23 cellular contexts compared by ENCODE assay signal in the genomic region with DNA sequence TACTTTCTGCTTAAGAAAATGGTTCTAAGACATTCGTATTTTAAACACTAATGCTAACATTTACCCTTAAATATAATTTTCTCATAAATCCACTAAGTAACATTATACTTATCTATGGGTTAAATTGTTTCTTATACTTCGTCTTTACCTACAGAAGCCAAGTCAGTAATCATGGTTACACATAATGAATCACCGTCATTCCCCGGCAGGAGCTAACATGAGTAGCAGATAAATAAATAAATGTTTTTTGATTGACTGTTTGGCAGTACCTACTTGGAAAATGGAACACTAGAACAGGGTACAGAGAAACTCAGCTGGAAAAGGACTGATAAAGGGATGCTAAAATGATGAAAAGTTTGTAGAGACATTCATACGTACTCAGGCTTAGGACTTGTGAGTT.
"Had no signal": no experiment of that assay in that cellular context is flagged by ENCODE, and none has a peak within 500 bp of the region (broad histone marks: within the 10 kb centered on the region; RNA-seq: fewer than 3 reads in every experiment).

No MANE protein-coding gene starts in this region.

- DNase-seq: islet precursor cell; left ventricle myocardium inferior; midbrain; mucosa of descending colon; naive thymus-derived CD4-positive, alpha-beta T cell; ovary; right lobe of liver; stimulated activated CD4-positive, alpha-beta T cell treated with anti-CD3 and anti-CD28 coated beads, Interleukin-1b, Interleukin-23, amount 100 ng/mL, for 48 hours; stimulated activated CD4-positive, alpha-beta T cell treated with anti-CD3 and anti-CD28 coated beads, Interleukin-2, amount 100 ng/mL, for 48 hours; stimulated activated CD4-positive, alpha-beta T cell treated with anti-CD3 and anti-CD28 coated beads, Interleukin-4, amount 100 ng/mL, for 4 hours; stimulated activated CD8-positive, alpha-beta memory T cell treated with anti-CD3 and anti-CD28 coated beads, Interleukin-4, amount 100 ng/mL, for 48 hours; stimulated activated naive CD4-positive, alpha-beta T cell treated with Interleukin-2 at 50 U/mL for 16 hours; stimulated activated naive CD8-positive, alpha-beta T cell treated with anti-CD3 and anti-CD28 coated beads, Interleukin-15, amount 100 ng/mL, for 72 hours; substantia nigra; uterus had no signal

- H3K27ac ChIP-seq: left ventricle myocardium inferior, ovary, right atrium auricular region, right lobe of liver, tibial nerve, uterus had no signal

- H3K27me3 ChIP-seq: ovary, right atrium auricular region, right lobe of liver, tibial nerve, uterus had no signal

- H3K36me3 Mint-ChIP-seq: memory B cell; naive thymus-derived CD4-positive, alpha-beta T cell; stimulated activated memory B cell treated with anti-CD40 and anti-IgM and Interleukin-4, amounts not matched to agents 10 μg/mL and 1 μg/mL and 100 μg/mL, for 72 hours; type B pancreatic cell had no signal

- H3K27me3 Mint-ChIP-seq: memory B cell; naive thymus-derived CD4-positive, alpha-beta T cell; natural killer cell treated with Interleukin-12 subunit alpha and Interleukin-12 subunit beta and Interleukin-15 and Interleukin-18, amount 100 ng/mL, for 72 hours; progenitor cell of endocrine pancreas; stimulated activated memory B cell treated with anti-CD40 and anti-IgM and Interleukin-4, amounts not matched to agents 10 μg/mL and 1 μg/mL and 100 μg/mL, for 72 hours; stimulated activated naive CD8-positive, alpha-beta T cell treated with anti-CD3 and anti-CD28 coated beads, Interleukin-15, amount 100 ng/mL, for 72 hours; type B pancreatic cell had no signal

- H3K4me1 Mint-ChIP-seq: memory B cell; naive thymus-derived CD4-positive, alpha-beta T cell; stimulated activated memory B cell treated with anti-CD40 and anti-IgM and Interleukin-4, amounts not matched to agents 10 μg/mL and 1 μg/mL and 100 μg/mL, for 72 hours; stimulated activated naive CD8-positive, alpha-beta T cell treated with anti-CD3 and anti-CD28 coated beads, Interleukin-15, amount 100 ng/mL, for 72 hours had no signal

- H3K9me3 ChIP-seq: ovary, right lobe of liver, uterus had no signal

- H3K9me3 Mint-ChIP-seq: type B pancreatic cell had no signal

- H3K4me1 ChIP-seq: left ventricle myocardium inferior, right atrium auricular region, right lobe of liver, tibial nerve, uterus had no signal

- H3K27ac Mint-ChIP-seq: memory B cell; naive thymus-derived CD4-positive, alpha-beta T cell; natural killer cell treated with Interleukin-12 subunit alpha and Interleukin-12 subunit beta and Interleukin-15 and Interleukin-18, amount 100 ng/mL, for 72 hours; progenitor cell of endocrine pancreas; stimulated activated memory B cell treated with anti-CD40 and anti-IgM and Interleukin-4, amounts not matched to agents 10 μg/mL and 1 μg/mL and 100 μg/mL, for 72 hours; stimulated activated naive CD8-positive, alpha-beta T cell treated with anti-CD3 and anti-CD28 coated beads, Interleukin-15, amount 100 ng/mL, for 72 hours; type B pancreatic cell had no signal

- H3K4me3 Mint-ChIP-seq: memory B cell; naive thymus-derived CD4-positive, alpha-beta T cell; natural killer cell treated with Interleukin-12 subunit alpha and Interleukin-12 subunit beta and Interleukin-15 and Interleukin-18, amount 100 ng/mL, for 72 hours; stimulated activated memory B cell treated with anti-CD40 and anti-IgM and Interleukin-4, amounts not matched to agents 10 μg/mL and 1 μg/mL and 100 μg/mL, for 72 hours; stimulated activated naive CD8-positive, alpha-beta T cell treated with anti-CD3 and anti-CD28 coated beads, Interleukin-15, amount 100 ng/mL, for 72 hours; type B pancreatic cell had no signal

- H3K36me3 ChIP-seq: left ventricle myocardium inferior, ovary, right atrium auricular region, right lobe of liver, tibial nerve, uterus had no signal

- H3K4me3 ChIP-seq: left ventricle myocardium inferior, mucosa of descending colon, ovary, right atrium auricular region, right lobe of liver, smooth muscle cell, tibial nerve, uterus had no signal
